Comparison of ENCODE assay signal across 13 cellular contexts in the genomic region with DNA sequence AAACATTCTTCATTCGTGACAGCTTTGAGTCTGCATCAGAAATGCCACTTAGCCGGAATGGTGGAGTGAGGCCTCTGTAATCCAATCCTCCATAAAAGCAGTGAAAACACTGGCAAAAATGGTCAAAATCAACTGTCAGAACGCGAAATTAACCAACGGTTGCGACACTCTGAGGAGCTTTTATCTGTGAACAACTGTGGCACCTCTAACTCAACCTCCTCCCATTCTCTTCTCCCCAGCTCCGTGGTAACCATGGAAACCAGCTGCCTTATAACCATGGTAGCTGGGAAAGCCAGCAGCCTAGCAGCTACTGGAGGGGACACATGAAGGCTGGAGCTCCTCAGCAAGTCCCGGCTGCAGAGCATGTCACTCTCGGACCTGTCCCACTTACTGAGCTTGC. TPM values are rescaled to one million over a fixed set of nuclear protein-coding genes. Genes with fewer than 3 reads are reported as not detected.
A peak's percentile ranks its signal among the peaks of the same experiment; 100 is the strongest.
DNase-seq lines count a peak whose midpoint lies in the region; ATAC-seq and TF ChIP-seq lines count a peak whose summit lies in the region.
"Had no signal": no experiment of that assay in that cellular context is flagged by ENCODE, and none has a peak within 500 bp of the region (broad histone marks: within the 10 kb centered on the region; RNA-seq: fewer than 3 reads in every experiment).

No MANE protein-coding gene starts in this region.

- H3K9me3 ChIP-seq in IMR-90 (ENCODE audit: control insufficient read depth, insufficient read depth, low read length): no peaks in the 10 kb centered on the region
- peaks cover 0 to 21% of the 10 kb centered on the region in 2 donors for H3K9me3 ChIP-seq in neuronal stem cell (replicated peaks in 1 of 2; ENCODE audit: control insufficient read depth in 2 of 2, insufficient read depth in 1 of 2, low read depth in 1 of 2, low read length in 2 of 2)

- H2AK9ac ChIP-seq in IMR-90 (replicated peaks; ENCODE audit: low read depth, low read length, poor library complexity): peak overlapping the region; percentile 60

- POLR2A ChIA-PET in IMR-90 (lab: Charles Lee; ENCODE audit: unreplicated experiment): no interaction called here
- POLR2A ChIA-PET in WTC11 (lab: Charles Lee): no interaction called here

- peaks cover 70% of the 10 kb centered on the region for H3K4me1 Mint-ChIP-seq in WTC11
- H3K4me1 Mint-ChIP-seq in activated T-cell treated with anti-CD3 and anti-CD28 coated beads, Interleukin-2, amount 50 U/mL, for 4 hours (ENCODE audit: low read depth): peaks cover 15% of the 10 kb centered on the region

- dilution Hi-C loops in IMR-90 (cut with HindIII; ENCODE audit: low sequenced_read_pairs, unreplicated experiment): no loop called here

- CTCF ChIA-PET in IMR-90 (lab: Yijun Ruan, JAX) (no interaction called here), WTC11 (lab: Charles Lee) (interaction anchor here (0.5 to 3.9 kb wide), 11 partner anchors 11 to 748 kb away, joined by 3 to 43 read pairs (median 4); partner anchors contain the start of gene AP2A2)

- H2BK12ac ChIP-seq in neuronal stem cell (ENCODE audit: low read length): no peak overlapping the region

- H4K8ac ChIP-seq in IMR-90 (ENCODE audit: low read depth in 2 of 2, low read length in 2 of 2): no peak overlapping the region
- H4K8ac ChIP-seq in neuronal stem cell (ENCODE audit: low read depth, low read length): no peak overlapping the region

- H3K18ac ChIP-seq in IMR-90 (ENCODE audit: low read depth, low read length) (no peak overlapping the region), neuronal stem cell (ENCODE audit: low read length) (peak overlapping the region; percentile 60)

- H4K91ac ChIP-seq in IMR-90 (ENCODE audit: insufficient read depth, low read depth, low read length) (no peak overlapping the region), neuronal stem cell (ENCODE audit: low read depth, low read length, poor library complexity) (peak overlapping the region; percentile 57)

- H2BK15ac ChIP-seq in IMR-90 (ENCODE audit: low read depth, low read length) (no peak overlapping the region), neuronal stem cell (ENCODE audit: low read length) (no peak overlapping the region)

- H2BK120ac ChIP-seq in IMR-90 (ENCODE audit: low read depth, low read length) (no peak overlapping the region), neuronal stem cell (ENCODE audit: low read depth, low read length) (no peak overlapping the region)

- TF ChIP-seq CTCF in IMR-90 (conservative IDR thresholded peaks at IDR 0.05; ENCODE audit: low read depth, low read length) (no peak), WTC11 (IDR thresholded peaks at IDR 0.05) (no peak)

- H3K4me3 ChIP-seq in IMR-90 (ENCODE audit: insufficient read depth, low read depth, low read length) (no peak overlapping the region), neuronal stem cell (ENCODE audit: low read length in 2 of 2) (no peak overlapping the region)
- H3K4me3 ChIP-seq: right atrium auricular region had no signal

- in situ Hi-C loops in IMR-90 (cut with MboI; ENCODE audit: low sequenced_read_pairs): no loop called here

- H2BK20ac ChIP-seq in IMR-90 (ENCODE audit: low read depth, low read length): no peak overlapping the region

- DNase-seq in IMR-90: no peak
- DNase-seq in WTC11 (ENCODE audit: low spot score): no peak
- DNase-seq in iPS DF 19.7 (ENCODE audit: low read depth, low spot score): peak; percentile 72
- peak; percentile 84 for DNase-seq in neuronal stem cell (ENCODE audit: low spot score)
- DNase-seq in activated CD4-positive, CD25-positive, alpha-beta regulatory T cell treated with anti-CD3 and anti-CD28 coated beads, Interleukin-2, amount 50 U/mL, for 72 hours: no peak
- no peak for DNase-seq in activated T-cell treated with anti-CD3 and anti-CD28 coated beads, Interleukin-2, amount 50 U/mL, for 4 hours
- DNase-seq: effector CD8-positive, alpha-beta T cell; NCI-H1436; PC-3 had no signal

- H4K5ac ChIP-seq in IMR-90 (ENCODE audit: low read depth, low read length): no peak overlapping the region

- no peak overlapping the region for H2AK5ac ChIP-seq in IMR-90 (ENCODE audit: low read depth, low read length)
- no peak overlapping the region for H2AK5ac ChIP-seq in neuronal stem cell (ENCODE audit: low read depth, low read length)

- H4K20me1 ChIP-seq in IMR-90 (ENCODE audit: insufficient read depth, low read length): peaks cover 36% of the 10 kb centered on the region

- H3K4me2 ChIP-seq in IMR-90 (ENCODE audit: low read depth, low read length) (no peak overlapping the region), neuronal stem cell (ENCODE audit: insufficient read depth, low read length, poor library complexity, severe bottlenecking) (peak overlapping the region; percentile 50)

- H3K4ac ChIP-seq in IMR-90 (ENCODE audit: low read depth, low read length): no peak overlapping the region
- H3K4ac ChIP-seq in neuronal stem cell (ENCODE audit: low read length): no peak overlapping the region

- TF ChIP-seq RAD21 in IMR-90 (IDR thresholded peaks at IDR 0.05; ENCODE audit: low read length): no peak

- H3K9ac ChIP-seq in IMR-90 (ENCODE audit: low read depth, low read length) (no peak overlapping the region), neuronal stem cell (ENCODE audit: low read depth, low read length, poor library complexity) (no peak overlapping the region)

- H3K27me3 Mint-ChIP-seq in WTC11 (ENCODE audit: low read depth): no peaks in the 10 kb centered on the region
- H3K27me3 Mint-ChIP-seq in activated T-cell treated with anti-CD3 and anti-CD28 coated beads, Interleukin-2, amount 50 U/mL, for 4 hours (ENCODE audit: low read depth): no peaks in the 10 kb centered on the region

- no TSS peak for BruUV-seq in IMR-90 (replicated peaks; lab: Mats Ljungman, UMichigan)

- TF ChIP-seq POLR2A in IMR-90 (IDR thresholded peaks at IDR 0.05; ENCODE audit: low read depth, low read length): no peak

- 81% methylated on average over 3 of the region's 9 CpGs; no CpG with 5 or more reads in 1 of the 2 experiments for WGBS in IMR-90 (ENCODE audit: extremely low coverage in 2 of 2, insufficient read length in 1 of 2), 2 experiments
- WGBS in neuronal stem cell (ENCODE audit: extremely low coverage in 2 of 2, insufficient read length in 2 of 2, insufficient replicate concordance in 1 of 2), 2 donors: no CpG with 5 or more reads among the region's 9 CpGs

- ATAC-seq in IMR-90 (ENCODE audit: low read depth): no peak; the same call in 1 of the 2 replicates
- ATAC-seq in WTC11: peak; percentile 25
- ATAC-seq in GM18909 (IDR thresholded peaks at IDR 0.05; ENCODE audit: poor library complexity, unreplicated experiment): no peak
- no peak for ATAC-seq in GM18907 (IDR thresholded peaks at IDR 0.05; ENCODE audit: unreplicated experiment)
- ATAC-seq in activated T-cell treated with anti-CD3 and anti-CD28 coated beads, Interleukin-2, amount 50 U/mL, for 4 hours: no peak
- ATAC-seq: PC-3 had no signal

- no peak overlapping the region for H3K56ac ChIP-seq in IMR-90 (ENCODE audit: extremely low read depth, insufficient read depth, low read length)

- H3K36me3 Mint-ChIP-seq in WTC11: peaks cover 27% of the 10 kb centered on the region
- H3K36me3 Mint-ChIP-seq in activated T-cell treated with anti-CD3 and anti-CD28 coated beads, Interleukin-2, amount 50 U/mL, for 4 hours (ENCODE audit: insufficient read depth): peaks cover 34% of the 10 kb centered on the region

- H3K27ac Mint-ChIP-seq in WTC11: peak overlapping the region; percentile 76

- peak overlapping the region; percentile 15 for H3K4me3 Mint-ChIP-seq in WTC11
- H3K4me3 Mint-ChIP-seq in activated T-cell treated with anti-CD3 and anti-CD28 coated beads, Interleukin-2, amount 50 U/mL, for 4 hours: no peak overlapping the region
- H3K4me3 Mint-ChIP-seq: CD14-positive monocyte had no signal

- H3K27ac ChIP-seq in IMR-90 (ENCODE audit: insufficient read depth, low read length): no peak overlapping the region
- H3K27ac ChIP-seq in neuronal stem cell (replicated peaks; ENCODE audit: low read length): peak overlapping the region; percentile 98
- H3K27ac ChIP-seq: right atrium auricular region had no signal

- peaks cover 13% of the 10 kb centered on the region for H3K9me1 ChIP-seq in IMR-90 (ENCODE audit: insufficient read depth, low read length)

- H3K9me3 Mint-ChIP-seq in WTC11: peaks cover 9% of the 10 kb centered on the region; the same call in 1 of the 2 replicates
- H3K9me3 Mint-ChIP-seq in activated T-cell treated with anti-CD3 and anti-CD28 coated beads, Interleukin-2, amount 50 U/mL, for 4 hours: peaks cover 4% of the 10 kb centered on the region

- H2BK5ac ChIP-seq in IMR-90 (ENCODE audit: low read depth, low read length, poor library complexity, severe bottlenecking) (no peak overlapping the region), neuronal stem cell (ENCODE audit: low read length) (no peak overlapping the region)

- H3K23ac ChIP-seq in IMR-90 (ENCODE audit: low read depth, low read length): no peak overlapping the region
- H3K23ac ChIP-seq in neuronal stem cell (ENCODE audit: low read depth, low read length, poor library complexity): no peak overlapping the region

- peaks cover 7% of the 10 kb centered on the region for H3K36me3 ChIP-seq in IMR-90 (ENCODE audit: control insufficient read depth, insufficient read depth, low read length)
- H3K36me3 ChIP-seq in neuronal stem cell (replicated peaks in 1 of 2; ENCODE audit: control insufficient read depth in 2 of 2, insufficient read depth in 2 of 2, low read length in 2 of 2): peaks cover 4 to 36% of the 10 kb centered on the region in 2 donors

- intact Hi-C loops in IMR-90 (cut with micrococcal nuclease): no loop called here

- H2AFZ ChIP-seq in IMR-90 (replicated peaks; ENCODE audit: low read length, poor library complexity) (no peak overlapping the region), neuronal stem cell (ENCODE audit: low read length) (no peak overlapping the region)

- peaks cover 15% of the 10 kb centered on the region for H3K4me1 ChIP-seq in IMR-90 (ENCODE audit: control insufficient read depth, insufficient read depth, low read length)
- H3K4me1 ChIP-seq in neuronal stem cell (ENCODE audit: control insufficient read depth in 2 of 2, insufficient read depth in 1 of 2, low read depth in 1 of 2, low read length in 2 of 2): peaks cover 28 to 42% of the 10 kb centered on the region in 2 donors

- H3K27me3 ChIP-seq in IMR-90 (ENCODE audit: control insufficient read depth, insufficient read depth, low read length): no peaks in the 10 kb centered on the region
- H3K27me3 ChIP-seq in neuronal stem cell (ENCODE audit: control insufficient read depth in 3 of 3, insufficient read depth in 3 of 3, low read depth in 1 of 3, low read length in 3 of 3): no peaks in the 10 kb centered on the region
- H3K27me3 ChIP-seq: right atrium auricular region had no signal

- no peak overlapping the region for H3K14ac ChIP-seq in IMR-90 (replicated peaks; ENCODE audit: low read depth, low read length)
- H3K14ac ChIP-seq in neuronal stem cell (ENCODE audit: low read length): no peak overlapping the region

- peaks cover 8 to 69% of the 10 kb centered on the region in 2 experiments; a peak in 3 of 4 replicates for H3K79me1 ChIP-seq in IMR-90 (ENCODE audit: low read depth in 1 of 2, low read length in 2 of 2)
- peaks cover 3% of the 10 kb centered on the region for H3K79me1 ChIP-seq in neuronal stem cell (ENCODE audit: low read depth, low read length)

RNA-seq across cellular contexts. Expression of gene AP2A2, which starts 20.3 kb away (rescaled TPM):
- total RNA-seq in IMR-90 (2012; rRNA removed): 19.9 and 20.3 TPM in 2 replicates
- 49.0 and 53.6 TPM in 2 replicates for polyA plus RNA-seq in IMR-90 (2012; rRNA removed)
- polyA plus RNA-seq in IMR-90 (2012; cell fraction: cytosol; rRNA removed): 46.9 and 51.2 TPM in 2 replicates
- polyA plus RNA-seq in IMR-90 (2012; cell fraction: nucleus; rRNA removed; ENCODE audit: low replicate concordance): 155 and 163 TPM in 2 replicates
- total RNA-seq in WTC11 (2021): 47.1 to 52.3 TPM (median 51.0 TPM) in 3 replicates
- polyA plus RNA-seq in neuronal stem cell (2013, experiment 1 of 2): 49.2 TPM
- 52.4 TPM for polyA plus RNA-seq in neuronal stem cell (2013, experiment 2 of 2)
- 10 to 100 TPM; 30.4 to 41.7 (median 38.0) TPM for total RNA-seq in activated T-cell treated with anti-CD3 and anti-CD28 coated beads, Interleukin-2, amount 50 U/mL, for 4 hours

RNA-seq across cellular contexts. Expression of gene CHID1, which starts 35.4 kb away (rescaled TPM):
- 30.3 and 34.2 TPM in 2 replicates for total RNA-seq in IMR-90 (2012; rRNA removed)
- polyA plus RNA-seq in IMR-90 (2012; rRNA removed): 121 and 140 TPM in 2 replicates
- 278 and 288 TPM in 2 replicates for polyA plus RNA-seq in IMR-90 (2012; cell fraction: cytosol; rRNA removed)
- 60.7 and 79.7 TPM in 2 replicates for polyA plus RNA-seq in IMR-90 (2012; cell fraction: nucleus; rRNA removed; ENCODE audit: low replicate concordance)
- total RNA-seq in WTC11 (2021): 92.8 to 99.6 TPM (median 94.2 TPM) in 3 replicates
- polyA plus RNA-seq in neuronal stem cell (2013, experiment 1 of 2): 42.0 TPM
- polyA plus RNA-seq in neuronal stem cell (2013, experiment 2 of 2): 43.9 TPM
- total RNA-seq in activated T-cell treated with anti-CD3 and anti-CD28 coated beads, Interleukin-2, amount 50 U/mL, for 4 hours: 100 to 1,000 TPM; 102 to 115 (median 104) TPM

Comparison
In these comparisons a context has a peak if more than half of its experiments do, and no peak if none do; other contexts are left out.
1. DNase-seq: peak in iPS DF 19.7 (single experiment) and neuronal stem cell (single experiment); none in IMR-90 (single experiment), WTC11 (single experiment), activated CD4-positive, CD25-positive, alpha-beta regulatory T cell treated with anti-CD3 and anti-CD28 coated beads, Interleukin-2, amount 50 U/mL, for 72 hours (single experiment) and activated T-cell treated with anti-CD3 and anti-CD28 coated beads, Interleukin-2, amount 50 U/mL, for 4 hours (single experiment).